Comparison of ENCODE assay signal across 14 cellular contexts in genomic region chr5:66247176-66247960, GRCh38.
DNase-seq lines count a peak whose midpoint lies in the region; ATAC-seq lines count a peak whose summit lies in the region.
"Had no signal": no experiment of that assay in that cellular context is flagged by ENCODE, and none has a peak within 500 bp of the region (broad histone marks: within the 10 kb centered on the region; RNA-seq: fewer than 3 reads in every experiment).

No MANE protein-coding gene starts in this region.

- H3K36me3 ChIP-seq in CD4-positive, alpha-beta memory T cell (ENCODE audit: insufficient read depth, low read length), result no peaks in the 10 kb centered on the region
- H3K36me3 ChIP-seq: thyroid gland had no signal

- no peak overlapping the region for H3K4me3 Mint-ChIP-seq in CD4-positive, alpha-beta memory T cell
- H3K4me3 Mint-ChIP-seq: activated B cell treated with CpG ODN at 0.5 μM for 24 hours had no signal

- DNase-seq in AG20443 (ENCODE audit: low spot score), result peak; percentile 79
- DNase-seq in LHCN-M2 (ENCODE audit: low read depth), result peak; percentile 83
- peak; percentile 76 for DNase-seq in astrocyte of the hippocampus (ENCODE audit: low read depth, low spot score)
- peak; percentile 29 for DNase-seq in kidney glomerular epithelial cell (lab: John Stamatoyannopoulos, UW)
- DNase-seq in mesenteric fat pad (ENCODE audit: low spot score), result no peak
- no peak for DNase-seq in CD4-positive, alpha-beta memory T cell
- no peak for DNase-seq in cerebellar nuclear complex (lab: John Stamatoyannopoulos, UW)
- DNase-seq: activated B cell treated with CpG ODN at 0.5 μM for 24 hours; activated effector memory CD4-positive, alpha-beta T cell treated with Interleukin-2 at 50 U/mL for 16 hours; dermis blood vessel endothelial cell; NCI-H187 treated with DMSO at 0.1 percent for 48 hours; RPMI8226; thyroid gland had no signal

- no peaks in the 10 kb centered on the region for H3K36me3 Mint-ChIP-seq in CD4-positive, alpha-beta memory T cell

- intact Hi-C loops in CD4-positive, alpha-beta memory T cell (cut with micrococcal nuclease), result no loop called here

- no peak overlapping the region for H3K27ac ChIP-seq in CD4-positive, alpha-beta memory T cell (ENCODE audit: low read depth, low read length)
- H3K27ac ChIP-seq: thyroid gland had no signal

- H3K4me1 ChIP-seq in CD4-positive, alpha-beta memory T cell (ENCODE audit: insufficient read depth, low read length), result no peaks in the 10 kb centered on the region
- H3K4me1 ChIP-seq: thyroid gland had no signal

- H3K4me1 Mint-ChIP-seq in CD4-positive, alpha-beta memory T cell, result no peaks in the 10 kb centered on the region
- H3K4me1 Mint-ChIP-seq: activated B cell treated with CpG ODN at 0.5 μM for 24 hours had no signal

- no peak overlapping the region for H3K27ac Mint-ChIP-seq in CD4-positive, alpha-beta memory T cell
- H3K27ac Mint-ChIP-seq: activated B cell treated with CpG ODN at 0.5 μM for 24 hours had no signal

- POLR2A ChIA-PET in CD4-positive, alpha-beta memory T cell (lab: Charles Lee; ENCODE audit: partially characterized antibody), result no interaction called here

- H3K27me3 ChIP-seq in CD4-positive, alpha-beta memory T cell (ENCODE audit: insufficient read depth, low read length), result no peaks in the 10 kb centered on the region
- H3K27me3 ChIP-seq: thyroid gland had no signal

- ATAC-seq in GM18870 (IDR thresholded peaks at IDR 0.05; ENCODE audit: unreplicated experiment), result no peak

- H3K9me3 ChIP-seq in CD4-positive, alpha-beta memory T cell (ENCODE audit: control insufficient read depth in 1 of 2, low read length in 2 of 2), result no peaks in the 10 kb centered on the region
- H3K9me3 ChIP-seq: thyroid gland had no signal

- CTCF ChIA-PET in CD4-positive, alpha-beta memory T cell (lab: Charles Lee; ENCODE audit: partially characterized antibody), result interaction anchor here (1.3 kb wide), 1 partner anchor 62 kb away, joined by 3 read pairs; no protein-coding TSS in a partner anchor

- H3K9me3 Mint-ChIP-seq in CD4-positive, alpha-beta memory T cell, result no peaks in the 10 kb centered on the region
- H3K9me3 Mint-ChIP-seq: activated B cell treated with CpG ODN at 0.5 μM for 24 hours had no signal

- H3K4me3 ChIP-seq in CD4-positive, alpha-beta memory T cell (ENCODE audit: low read length in 2 of 2), result no peak overlapping the region
- H3K4me3 ChIP-seq: thyroid gland had no signal

- H3K27me3 Mint-ChIP-seq in CD4-positive, alpha-beta memory T cell, result peaks cover 0 to 1% of the 10 kb centered on the region in 2 donors

Comparison
In these comparisons a context has a peak if more than half of its experiments do, and no peak if none do; other contexts are left out.
1. DNase-seq: peak in AG20443 (single experiment), LHCN-M2 (single experiment), astrocyte of the hippocampus (single experiment) and kidney glomerular epithelial cell (single experiment); none in mesenteric fat pad (single experiment), CD4-positive, alpha-beta memory T cell (0 of 5) and cerebellar nuclear complex (0 of 2).